Comparison of ENCODE assay signal across 15 cellular contexts in the genomic region with DNA sequence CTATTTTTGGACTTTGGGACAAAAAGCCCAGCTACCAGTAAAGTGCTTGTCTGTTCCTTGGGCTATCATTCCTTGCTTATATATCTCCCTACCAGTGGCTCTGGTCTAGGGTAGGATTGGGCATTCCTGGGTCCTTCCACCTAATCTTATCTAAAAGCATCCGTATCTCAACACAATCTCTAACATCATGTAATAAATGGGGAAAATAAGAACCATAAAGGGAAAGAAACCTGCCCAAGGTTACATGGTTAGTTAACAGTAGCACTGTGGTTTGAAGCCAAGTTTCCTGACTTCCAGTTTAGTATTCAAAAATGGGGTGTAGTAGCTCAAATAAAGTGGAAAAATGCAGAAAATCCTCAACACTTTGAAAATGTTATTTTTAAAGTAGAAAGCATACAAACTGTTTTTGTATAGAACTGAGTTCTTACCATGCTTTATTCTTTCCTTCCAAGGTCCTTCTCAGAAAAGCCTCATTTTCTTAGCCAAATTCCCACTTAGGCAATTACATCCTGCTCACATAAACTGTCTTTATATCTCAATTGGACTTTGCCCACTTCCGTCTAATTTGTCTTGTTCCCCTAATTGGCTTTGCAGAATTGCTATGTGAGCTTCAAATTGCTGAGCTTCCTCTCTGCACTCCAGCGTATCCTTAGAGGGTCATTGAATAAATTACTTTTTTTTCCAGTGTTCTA.
"Had no signal": no experiment of that assay in that cellular context is flagged by ENCODE, and none has a peak within 500 bp of the region (broad histone marks: within the 10 kb centered on the region; RNA-seq: fewer than 3 reads in every experiment).

No MANE protein-coding gene starts in this region.

- H3K4me3 ChIP-seq: gastrocnemius medialis, lung, pancreas, sigmoid colon, thoracic aorta had no signal

- H3K9me3 ChIP-seq: gastrocnemius medialis, pancreas, sigmoid colon, thoracic aorta had no signal

- ATAC-seq: activated CD8-positive, alpha-beta T cell treated with anti-CD3 and anti-CD28 coated beads for 36 hours; activated T-cell treated with anti-CD3 and anti-CD28 coated beads, Interleukin-2, amount 50 U/mL, for 4 hours; gastrocnemius medialis; left cardiac atrium; stimulated activated effector memory CD8-positive, alpha-beta T cell treated with anti-CD3 and anti-CD28 coated beads, Interleukin-12 subunit alpha, Interleukin-12 subunit beta, amount 100 ng/mL, for 72 hours had no signal

- H3K4me1 ChIP-seq: gastrocnemius medialis, pancreas, sigmoid colon had no signal

- DNase-seq: activated CD4-positive, alpha-beta T cell treated with anti-CD3 and anti-CD28 coated beads for 1 hour; activated CD8-positive, alpha-beta T cell treated with anti-CD3 and anti-CD28 coated beads for 36 hours; activated effector memory CD4-positive, alpha-beta T cell treated with Interleukin-2 at 50 U/mL for 16 hours; activated naive CD4-positive, alpha-beta T cell treated with anti-CD3 and anti-CD28 coated beads, Interleukin-2, amount 50 U/mL, for 16 hours; activated T-cell treated with anti-CD3 and anti-CD28 coated beads, Interleukin-2, amount 50 U/mL, for 4 hours; dermis blood vessel endothelial cell; gastrocnemius medialis; left cardiac atrium; sigmoid colon; stimulated activated CD4-positive, alpha-beta T cell treated with anti-CD3 and anti-CD28 coated beads, Interleukin-12 subunit alpha, Interleukin-12 subunit beta, amount 100 ng/mL, for 4 hours; stimulated activated CD4-positive, alpha-beta T cell treated with anti-CD3 and anti-CD28 coated beads, Interleukin-2, amount 100 ng/mL, for 24 hours had no signal

- H3K36me3 ChIP-seq: gastrocnemius medialis, pancreas, sigmoid colon, thoracic aorta had no signal

- H3K27me3 ChIP-seq: gastrocnemius medialis, pancreas, sigmoid colon had no signal

- H3K27ac ChIP-seq: gastrocnemius medialis, pancreas, sigmoid colon, thoracic aorta had no signal
